Comparison of ENCODE assay signal across 15 cellular contexts in the genomic region with DNA sequence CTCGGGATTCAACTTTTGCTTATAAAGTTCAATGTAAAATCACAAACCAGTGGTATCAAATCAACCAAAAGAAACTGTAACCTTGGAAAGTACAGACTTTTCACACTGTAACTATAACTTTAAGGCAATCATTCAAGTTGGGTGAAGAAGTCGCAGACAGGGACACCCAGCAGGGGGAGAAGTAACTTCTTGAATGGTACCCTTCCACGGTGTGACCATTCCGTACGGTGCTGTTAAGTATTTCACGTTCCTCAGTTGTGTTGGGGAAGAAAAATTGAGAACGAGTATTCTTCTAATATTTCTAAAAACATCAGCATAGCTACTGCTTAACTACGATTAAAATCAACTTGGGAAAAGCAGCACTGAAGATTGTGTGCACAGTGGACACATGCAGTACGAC. TPM values are rescaled to one million over a fixed set of nuclear protein-coding genes. Genes with fewer than 3 reads are reported as not detected.
DNase-seq lines count a peak whose midpoint lies in the region; ATAC-seq and TF ChIP-seq lines count a peak whose summit lies in the region.
"Had no signal": no experiment of that assay in that cellular context is flagged by ENCODE, and none has a peak within 500 bp of the region (broad histone marks: within the 10 kb centered on the region; RNA-seq: fewer than 3 reads in every experiment).

No MANE protein-coding gene starts in this region.

- peaks cover 4 to 27% of the 10 kb centered on the region in 2 donors for H3K27me3 Mint-ChIP-seq in natural killer cell treated with Interleukin-12 subunit alpha and Interleukin-12 subunit beta and Interleukin-15 and Interleukin-18, amount 100 ng/mL, for 72 hours

- H3K79me1 ChIP-seq in trophoblast cell (ENCODE audit: low read length) (peaks cover 1% of the 10 kb centered on the region), neuronal stem cell (ENCODE audit: low read depth, low read length) (no peaks in the 10 kb centered on the region)

- H3K27ac Mint-ChIP-seq in natural killer cell treated with Interleukin-12 subunit alpha and Interleukin-12 subunit beta and Interleukin-15 and Interleukin-18, amount 100 ng/mL, for 72 hours = no peak overlapping the region
- H3K27ac Mint-ChIP-seq: stimulated activated naive CD8-positive, alpha-beta T cell treated with anti-CD3 and anti-CD28 coated beads, Interleukin-15, Interleukin-2, amounts not matched to agents 100 ng/mL and 50 ng/mL, for 24 hours had no signal

- no peak for ATAC-seq in HCT116
- ATAC-seq in heart left ventricle = peak in 3 of 4 donors; percentile 50 to 58 (median 54)
- ATAC-seq in HG03108 (IDR thresholded peaks at IDR 0.05; ENCODE audit: unreplicated experiment) = no peak
- no peak for ATAC-seq in natural killer cell treated with Interleukin-12 subunit alpha and Interleukin-12 subunit beta and Interleukin-15 and Interleukin-18, amount 100 ng/mL, for 72 hours
- ATAC-seq: mucosa of descending colon had no signal

- H4K91ac ChIP-seq in trophoblast cell (ENCODE audit: low read depth, low read length) (no peak overlapping the region), neuronal stem cell (ENCODE audit: low read depth, low read length, poor library complexity) (no peak overlapping the region)

- in situ Hi-C loops in astrocyte of the cerebellum (cut with HindIII; ENCODE audit: low sequenced_read_pairs) = loop anchor here (5.0 kb wide), 2 partner anchors 37 to 38 kb away; no protein-coding TSS in a partner anchor

- no peaks in the 10 kb centered on the region for H3K4me1 Mint-ChIP-seq in natural killer cell treated with Interleukin-12 subunit alpha and Interleukin-12 subunit beta and Interleukin-15 and Interleukin-18, amount 100 ng/mL, for 72 hours (ENCODE audit: low read depth in 2 of 2)

- no peak overlapping the region for H4K12ac ChIP-seq in trophoblast cell (ENCODE audit: low read depth, low read length)

- 60 to 74% (median 71%) methylated on average over 9 of the region's 9 CpGs for WGBS in heart left ventricle, 4 donors
- WGBS in trophoblast cell (ENCODE audit: extremely low coverage, insufficient coverage, insufficient read length) = no CpG with 5 or more reads among the region's 9 CpGs
- no CpG with 5 or more reads among the region's 9 CpGs for WGBS in neuronal stem cell (ENCODE audit: extremely low coverage in 2 of 2, insufficient read length in 2 of 2, insufficient replicate concordance in 1 of 2), 2 donors

- H2AK5ac ChIP-seq in trophoblast cell (ENCODE audit: low read length) (no peak overlapping the region), neuronal stem cell (ENCODE audit: low read depth, low read length) (no peak overlapping the region)

- H3K4me3 Mint-ChIP-seq in natural killer cell treated with Interleukin-12 subunit alpha and Interleukin-12 subunit beta and Interleukin-15 and Interleukin-18, amount 100 ng/mL, for 72 hours = no peak overlapping the region
- H3K4me3 Mint-ChIP-seq: stimulated activated naive CD8-positive, alpha-beta T cell treated with anti-CD3 and anti-CD28 coated beads, Interleukin-15, Interleukin-2, amounts not matched to agents 100 ng/mL and 50 ng/mL, for 24 hours had no signal

- TF ChIP-seq CTCF in HCT116 (IDR thresholded peaks at IDR 0.05 in 2 of 3, conservative IDR thresholded peaks at IDR 0.05 in 1 of 3; ENCODE audit: borderline replicate concordance in 1 of 3, insufficient read depth in 1 of 3, low read depth in 2 of 3, low read length in 2 of 3) (peak; percentile 5 to 37 (median 13); a peak in 3 of 6 replicates), astrocyte of the cerebellum (IDR thresholded peaks at IDR 0.05; ENCODE audit: low read depth, low read length, missing control alignments) (peak; percentile 21), heart left ventricle (IDR thresholded peaks at IDR 0.05) (peak in 11 of 12 donors; percentile 19 to 67 (median 50))

- peak; percentile 12; the same call in 1 of the 2 replicates for TF ChIP-seq RAD21 in HCT116 (IDR thresholded peaks at IDR 0.05; ENCODE audit: low read depth)

- H3K27me3 ChIP-seq in HCT116 (ENCODE audit: insufficient read depth, low read length) = no peaks in the 10 kb centered on the region
- H3K27me3 ChIP-seq in heart left ventricle = no peaks in the 10 kb centered on the region
- no peaks in the 10 kb centered on the region for H3K27me3 ChIP-seq in trophoblast cell (ENCODE audit: insufficient read depth, low read length)
- no peaks in the 10 kb centered on the region for H3K27me3 ChIP-seq in neuronal stem cell (ENCODE audit: control insufficient read depth in 3 of 3, insufficient read depth in 3 of 3, low read depth in 1 of 3, low read length in 3 of 3)
- H3K27me3 ChIP-seq: BLaER1 had no signal

- H3K4me1 ChIP-seq in HCT116 (ENCODE audit: control insufficient read depth in 1 of 2, insufficient read depth in 2 of 2, low read length in 2 of 2) (no peaks in the 10 kb centered on the region), heart left ventricle (no peaks in the 10 kb centered on the region), trophoblast cell (ENCODE audit: control insufficient read depth in 1 of 2, insufficient read depth in 2 of 2, low read length in 2 of 2) (no peaks in the 10 kb centered on the region), neuronal stem cell (ENCODE audit: control insufficient read depth in 2 of 2, insufficient read depth in 1 of 2, low read depth in 1 of 2, low read length in 2 of 2) (no peaks in the 10 kb centered on the region)

- H3K79me2 ChIP-seq in HCT116 (ENCODE audit: insufficient read depth, low read length) (no peaks in the 10 kb centered on the region), trophoblast cell (ENCODE audit: control insufficient read depth, insufficient read depth, low read length, poor library complexity) (no peaks in the 10 kb centered on the region)

- H2BK15ac ChIP-seq in neuronal stem cell (ENCODE audit: low read length) = no peak overlapping the region

- no peaks in the 10 kb centered on the region for H3K36me3 Mint-ChIP-seq in natural killer cell treated with Interleukin-12 subunit alpha and Interleukin-12 subunit beta and Interleukin-15 and Interleukin-18, amount 100 ng/mL, for 72 hours

- H3K9ac ChIP-seq in HCT116 (ENCODE audit: low read length) = no peak overlapping the region
- no peak overlapping the region for H3K9ac ChIP-seq in trophoblast cell (ENCODE audit: low read length)
- no peak overlapping the region for H3K9ac ChIP-seq in neuronal stem cell (ENCODE audit: low read depth, low read length, poor library complexity)
- H3K9ac ChIP-seq: BLaER1 had no signal

- H3K36me3 ChIP-seq in HCT116 (ENCODE audit: control insufficient read depth in 1 of 2, insufficient read depth in 2 of 2, low read length in 2 of 2) = no peaks in the 10 kb centered on the region
- peaks cover 0 to 52% (median 4%) of the 10 kb centered on the region in 9 donors for H3K36me3 ChIP-seq in heart left ventricle
- peaks cover 14 to 32% of the 10 kb centered on the region in 2 experiments for H3K36me3 ChIP-seq in trophoblast cell (ENCODE audit: control insufficient read depth in 1 of 2, insufficient read depth in 2 of 2, low read length in 2 of 2)
- peaks cover 7 to 95% of the 10 kb centered on the region in 2 donors for H3K36me3 ChIP-seq in neuronal stem cell (replicated peaks in 1 of 2; ENCODE audit: control insufficient read depth in 2 of 2, insufficient read depth in 2 of 2, low read length in 2 of 2)

- H3K9me3 Mint-ChIP-seq in natural killer cell treated with Interleukin-12 subunit alpha and Interleukin-12 subunit beta and Interleukin-15 and Interleukin-18, amount 100 ng/mL, for 72 hours = no peaks in the 10 kb centered on the region
- H3K9me3 Mint-ChIP-seq: stimulated activated naive CD8-positive, alpha-beta T cell treated with anti-CD3 and anti-CD28 coated beads, Interleukin-15, Interleukin-2, amounts not matched to agents 100 ng/mL and 50 ng/mL, for 24 hours had no signal

- intact Hi-C loops in HCT116 (cut with micrococcal nuclease) (no loop called here), heart left ventricle (cut with DNase I) (loop anchor here in 6 of 10 donors (1.0 to 10.0 kb wide), 9 partner anchors 80 to 320 kb away; a partner anchor contains a TSS)

- BruUV-seq in HCT116 (replicated peaks; lab: Mats Ljungman, UMichigan) = no TSS peak

- H3K18ac ChIP-seq in trophoblast cell (ENCODE audit: low read length) = no peak overlapping the region
- H3K18ac ChIP-seq in neuronal stem cell (ENCODE audit: low read length) = no peak overlapping the region

- H3K14ac ChIP-seq in trophoblast cell (ENCODE audit: low read length) (no peak overlapping the region), neuronal stem cell (ENCODE audit: low read length) (no peak overlapping the region)

- H3K27ac ChIP-seq in HCT116 (ENCODE audit: low read depth, low read length) (no peak overlapping the region), heart left ventricle (no peak overlapping the region), trophoblast cell (ENCODE audit: low read depth, low read length) (no peak overlapping the region), neuronal stem cell (replicated peaks; ENCODE audit: low read length) (no peak overlapping the region)
- H3K27ac ChIP-seq: BLaER1 had no signal

- H3K4ac ChIP-seq in trophoblast cell (ENCODE audit: low read depth, low read length) = no peak overlapping the region
- H3K4ac ChIP-seq in neuronal stem cell (ENCODE audit: low read length) = no peak overlapping the region

- H2BK120ac ChIP-seq in trophoblast cell (ENCODE audit: insufficient read depth, low read length, poor library complexity) (no peak overlapping the region), neuronal stem cell (ENCODE audit: low read depth, low read length) (no peak overlapping the region)

- H3K23ac ChIP-seq in trophoblast cell (ENCODE audit: low read length) (no peak overlapping the region), neuronal stem cell (ENCODE audit: low read depth, low read length, poor library complexity) (no peak overlapping the region)

- H2AFZ ChIP-seq in HCT116 (ENCODE audit: low read depth, low read length, poor library complexity, severe bottlenecking) = no peak overlapping the region
- H2AFZ ChIP-seq in trophoblast cell (ENCODE audit: insufficient read depth, low read length, poor library complexity) = no peak overlapping the region
- H2AFZ ChIP-seq in neuronal stem cell (ENCODE audit: low read length) = no peak overlapping the region

- POLR2A ChIA-PET in HCT116 (lab: Charles Lee) = no interaction called here

- H3K9me3 ChIP-seq in HCT116 (ENCODE audit: control insufficient read depth in 1 of 2, insufficient read depth in 1 of 2, low read depth in 1 of 2, low read length in 2 of 2) = no peaks in the 10 kb centered on the region
- H3K9me3 ChIP-seq in heart left ventricle = no peaks in the 10 kb centered on the region
- H3K9me3 ChIP-seq in trophoblast cell (ENCODE audit: insufficient read depth, low read depth, low read length) = no peaks in the 10 kb centered on the region
- H3K9me3 ChIP-seq in neuronal stem cell (replicated peaks in 1 of 2; ENCODE audit: control insufficient read depth in 2 of 2, insufficient read depth in 1 of 2, low read depth in 1 of 2, low read length in 2 of 2) = peaks cover 0 to 3% of the 10 kb centered on the region in 2 donors
- H3K9me3 ChIP-seq: BLaER1, mucosa of descending colon had no signal

- H3K4me2 ChIP-seq in HCT116 (ENCODE audit: low read length) (no peak overlapping the region), trophoblast cell (ENCODE audit: low read length) (no peak overlapping the region), neuronal stem cell (ENCODE audit: insufficient read depth, low read length, poor library complexity, severe bottlenecking) (no peak overlapping the region)
- H3K4me2 ChIP-seq: BLaER1 had no signal

- TF ChIP-seq POLR2A in HCT116 (IDR thresholded peaks at IDR 0.05; ENCODE audit: borderline replicate concordance, extremely low read depth, insufficient read depth, insufficient read length) = no peak
- no peak for TF ChIP-seq POLR2A in heart left ventricle (IDR thresholded peaks at IDR 0.05)

- H2BK5ac ChIP-seq in trophoblast cell (ENCODE audit: low read depth, low read length, poor library complexity) (no peak overlapping the region), neuronal stem cell (ENCODE audit: low read length) (no peak overlapping the region)

- H3K4me3 ChIP-seq in HCT116 (replicated peaks in 1 of 2; ENCODE audit: low read depth in 1 of 2, low read length in 2 of 2) = no peak overlapping the region
- H3K4me3 ChIP-seq in astrocyte of the cerebellum (ENCODE audit: low read depth, low read length) = no peak overlapping the region
- no peak overlapping the region for H3K4me3 ChIP-seq in heart left ventricle
- H3K4me3 ChIP-seq in trophoblast cell (ENCODE audit: low read depth, low read length) = no peak overlapping the region
- no peak overlapping the region for H3K4me3 ChIP-seq in neuronal stem cell (ENCODE audit: low read length in 2 of 2)
- H3K4me3 ChIP-seq: BLaER1, mucosa of descending colon had no signal

- DNase-seq in HCT116 (ENCODE audit: low read depth, low spot score) (no peak), astrocyte of the cerebellum (ENCODE audit: low read depth) (no peak), heart left ventricle (peak in 2 of 5 donors; percentile 29 to 30), trophoblast cell (peak; percentile 49 to 66), neuronal stem cell (ENCODE audit: low spot score) (no peak), NCI-H1048 (lab: John Stamatoyannopoulos, UW) (no peak)
- DNase-seq in natural killer cell treated with Interleukin-12 subunit alpha and Interleukin-12 subunit beta and Interleukin-15 and Interleukin-18, amount 100 ng/mL, for 72 hours (ENCODE audit: low spot score) = no peak
- DNase-seq: activated naive CD4-positive, alpha-beta T cell; central memory CD4-positive, alpha-beta T cell; NCI-H1092; NCI-H510A had no signal

- CTCF ChIA-PET in HCT116 (lab: Charles Lee) = interaction anchor here (0.7 kb wide), 1 partner anchor 171 kb away, joined by 3 read pairs; no protein-coding TSS in a partner anchor

- RAD21 ChIA-PET in HCT116 (lab: Charles Lee; ENCODE audit: low non-redundant PET in 1 of 2, low total read pairs in 2 of 2, uncharacterized antibody in 2 of 2, unreplicated experiment in 2 of 2) = interaction anchor here in 1 of 2 experiments (1.0 kb wide), 1 partner anchor 172 kb away, joined by 3 read pairs; no protein-coding TSS in a partner anchor

- H4K20me1 ChIP-seq in HCT116 (ENCODE audit: insufficient read depth) = no peaks in the 10 kb centered on the region
- H4K20me1 ChIP-seq: BLaER1 had no signal

- H3K9me2 ChIP-seq in HCT116 (ENCODE audit: insufficient read depth) = no peaks in the 10 kb centered on the region

- H2BK12ac ChIP-seq in trophoblast cell (ENCODE audit: low read length) (no peak overlapping the region), neuronal stem cell (ENCODE audit: low read length) (no peak overlapping the region)

- H4K8ac ChIP-seq in trophoblast cell (ENCODE audit: low read depth, low read length) (no peak overlapping the region), neuronal stem cell (ENCODE audit: low read depth, low read length) (no peak overlapping the region)

RNA-seq across cellular contexts. Expression of a gene that starts 55.8 kb away (rescaled TPM):
- total RNA-seq in HCT116 (2021; ENCODE audit: unreplicated experiment) = 39.2 TPM
- polyA plus RNA-seq in HCT116 (2012) = 24.5 and 25.3 TPM in 2 replicates
- 10 to 100 TPM; 29.0 to 62.1 (median 40.8) TPM for total RNA-seq in heart left ventricle
- 10 to 100 TPM; 10.6 to 25.8 TPM for polyA plus RNA-seq in heart left ventricle
- polyA plus RNA-seq in trophoblast cell (2013) = 132 and 148 TPM in 2 replicates
- 81.5 TPM for polyA plus RNA-seq in neuronal stem cell (2013, experiment 1 of 2)
- 78.9 TPM for polyA plus RNA-seq in neuronal stem cell (2013, experiment 2 of 2)
- total RNA-seq in natural killer cell treated with Interleukin-12 subunit alpha and Interleukin-12 subunit beta and Interleukin-15 and Interleukin-18, amount 100 ng/mL, for 72 hours = 1 to 10 TPM; 1.9 TPM

Comparison
In these comparisons a context has a peak if more than half of its experiments do, and no peak if none do; other contexts are left out.
1. ATAC-seq: peak in heart left ventricle (3 of 4); none in HCT116 (single experiment), HG03108 (single experiment) and natural killer cell treated with Interleukin-12 subunit alpha and Interleukin-12 subunit beta and Interleukin-15 and Interleukin-18, amount 100 ng/mL, for 72 hours (0 of 2).
2. DNase-seq: peak in trophoblast cell (2 of 2); none in HCT116 (single experiment), astrocyte of the cerebellum (single experiment), neuronal stem cell (single experiment), NCI-H1048 (single experiment) and natural killer cell treated with Interleukin-12 subunit alpha and Interleukin-12 subunit beta and Interleukin-15 and Interleukin-18, amount 100 ng/mL, for 72 hours (single experiment).
3. RNA of a gene that starts 55.8 kb away (total RNA-seq): 29.0 to 62.1 TPM in heart left ventricle and 39.2 TPM in HCT116 (single experiment); 1.9 TPM in natural killer cell treated with Interleukin-12 subunit alpha and Interleukin-12 subunit beta and Interleukin-15 and Interleukin-18, amount 100 ng/mL, for 72 hours; every median in the first group is over 10 times any median in the second.
4. Peak in every context shown above with its lines, with median percentiles within 50 percentile points of each other: CTCF ChIP-seq.